1 cellular context compared by ENCODE assay signal in the genomic region with DNA sequence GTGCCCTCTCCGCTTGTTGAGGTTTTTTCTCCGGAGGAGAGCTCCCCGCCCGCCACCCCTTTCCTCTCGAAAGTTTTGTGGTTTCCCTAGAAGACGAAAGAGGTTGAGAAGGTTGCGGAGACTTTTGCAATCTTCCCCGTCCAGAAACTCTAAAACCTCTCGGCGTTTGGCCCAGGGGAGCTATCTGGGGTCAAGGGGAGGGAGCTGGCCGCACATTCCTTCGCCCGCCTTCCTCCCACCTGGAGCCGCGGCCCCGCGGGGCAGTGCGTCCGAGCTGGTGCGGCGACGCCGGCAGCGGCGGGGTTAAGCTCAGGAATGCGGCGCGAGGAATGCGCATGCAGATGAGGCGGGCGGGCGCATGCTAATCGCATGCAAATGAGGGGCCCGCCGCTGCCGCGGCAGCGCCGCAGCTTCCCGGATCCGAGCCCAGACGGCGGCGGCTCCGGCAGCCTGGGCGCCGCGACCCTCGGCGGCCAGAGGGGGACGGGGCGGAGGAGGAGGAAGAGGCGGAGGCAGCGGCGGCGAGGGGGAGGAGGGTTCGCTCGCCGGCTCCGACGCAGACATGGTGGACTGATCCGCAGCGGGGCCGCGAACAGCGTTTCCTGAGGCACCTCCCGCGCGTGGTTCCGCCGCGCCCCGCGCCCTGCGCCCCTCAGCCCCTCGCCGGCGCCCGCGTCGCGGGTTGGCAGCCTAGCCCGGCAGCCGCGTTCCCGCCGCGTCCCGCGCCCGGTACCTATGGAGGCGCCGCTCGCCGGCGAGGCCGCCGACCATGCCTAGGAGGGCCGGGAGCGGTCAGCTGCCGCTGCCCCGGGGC.
TF ChIP-seq lines count a peak whose summit lies in the region.

Gene WWC2, plus strand, starts transcription at position 535 of the 814 bp plus-strand sequence. Its CDS starts 235 bp downstream, at position 770.

TF ChIP-seq in K562, 482 proteins besides CTCF, POLR2A, EP300 and RAD21 (continued from another document and continues in another):
- TF ChIP-seq PBX2 (CRISPR knock-in tag; IDR thresholded peaks at IDR 0.05; ENCODE audit: low read depth) = no peak
- no peak for TF ChIP-seq PBX2 (tag; conservative IDR thresholded peaks at IDR 0.05; ENCODE audit: low read depth)
- TF ChIP-seq TCF3 (CRISPR knock-in tag; IDR thresholded peaks at IDR 0.05) = peak; percentile 46
- TF ChIP-seq SAP30 (IDR thresholded peaks at IDR 0.05; ENCODE audit: borderline replicate concordance, insufficient read depth, low read depth, low read length, poor library complexity, severe bottlenecking) = peak; percentile 43
- TF ChIP-seq RBM39 (optimal IDR thresholded peaks at IDR 0.05; ENCODE audit: low read depth, low read length) = no peak
- peak; percentile 75 for TF ChIP-seq SP1 (CRISPR knock-in tag; IDR thresholded peaks at IDR 0.05)
- TF ChIP-seq ATF7 (IDR thresholded peaks at IDR 0.05) = peak; percentile 57
- no peak for TF ChIP-seq STAT5A (IDR thresholded peaks at IDR 0.05; ENCODE audit: borderline replicate concordance, low read length)
- peak; percentile 65; the same call in 1 of the 2 replicates for TF ChIP-seq TOE1 (IDR thresholded peaks at IDR 0.05; ENCODE audit: borderline replicate concordance)
- TF ChIP-seq TOE1 (CRISPR knock-in tag; IDR thresholded peaks at IDR 0.05; ENCODE audit: borderline replicate concordance, low read depth) = no peak
- TF ChIP-seq DPF2 (IDR thresholded peaks at IDR 0.05) = 0 out of 2 replicates have a peak, but pooled peaks have one; percentile 25
- TF ChIP-seq ESRRB (CRISPR knock-in tag; IDR thresholded peaks at IDR 0.05; ENCODE audit: borderline replicate concordance) = no peak
- TF ChIP-seq, protein P1, sequence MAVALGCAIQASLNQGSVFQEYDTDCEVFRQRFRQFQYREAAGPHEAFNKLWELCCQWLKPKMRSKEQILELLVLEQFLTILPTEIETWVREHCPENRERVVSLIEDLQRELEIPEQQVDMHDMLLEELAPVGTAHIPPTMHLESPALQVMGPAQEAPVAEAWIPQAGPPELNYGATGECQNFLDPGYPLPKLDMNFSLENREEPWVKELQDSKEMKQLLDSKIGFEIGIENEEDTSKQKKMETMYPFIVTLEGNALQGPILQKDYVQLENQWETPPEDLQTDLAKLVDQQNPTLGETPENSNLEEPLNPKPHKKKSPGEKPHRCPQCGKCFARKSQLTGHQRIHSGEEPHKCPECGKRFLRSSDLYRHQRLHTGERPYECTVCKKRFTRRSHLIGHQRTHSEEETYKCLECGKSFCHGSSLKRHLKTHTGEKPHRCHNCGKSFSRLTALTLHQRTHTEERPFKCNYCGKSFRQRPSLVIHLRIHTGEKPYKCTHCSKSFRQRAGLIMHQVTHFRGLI (CRISPR knock-in tag; IDR thresholded peaks at IDR 0.05) = no peak
- TF ChIP-seq TCF7 (IDR thresholded peaks at IDR 0.05; ENCODE audit: borderline replicate concordance) = no peak
- peak; percentile 13 to 67; a peak in 3 of 4 replicates for TF ChIP-seq NONO (IDR thresholded peaks at IDR 0.05; ENCODE audit: low read depth in 2 of 2, low read length in 1 of 2)
- TF ChIP-seq HOXB6 (CRISPR knock-in tag; IDR thresholded peaks at IDR 0.05; ENCODE audit: borderline replicate concordance) = no peak
- TF ChIP-seq CCNT2 (IDR thresholded peaks at IDR 0.05; ENCODE audit: borderline replicate concordance, extremely low read depth, insufficient read length, low read depth, low read length) = peak; percentile 55
- TF ChIP-seq E2F3 (CRISPR knock-in tag; IDR thresholded peaks at IDR 0.05) = 0 out of 2 replicates have a peak, but pooled peaks have one; percentile 9
- no peak for TF ChIP-seq ZNF584 (CRISPR knock-in tag; IDR thresholded peaks at IDR 0.05; ENCODE audit: low read depth)
- TF ChIP-seq, protein P2, sequence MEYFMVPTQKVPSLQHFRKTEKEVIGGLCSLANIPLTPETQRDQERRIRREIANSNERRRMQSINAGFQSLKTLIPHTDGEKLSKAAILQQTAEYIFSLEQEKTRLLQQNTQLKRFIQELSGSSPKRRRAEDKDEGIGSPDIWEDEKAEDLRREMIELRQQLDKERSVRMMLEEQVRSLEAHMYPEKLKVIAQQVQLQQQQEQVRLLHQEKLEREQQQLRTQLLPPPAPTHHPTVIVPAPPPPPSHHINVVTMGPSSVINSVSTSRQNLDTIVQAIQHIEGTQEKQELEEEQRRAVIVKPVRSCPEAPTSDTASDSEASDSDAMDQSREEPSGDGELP (CRISPR knock-in tag; IDR thresholded peaks at IDR 0.05; ENCODE audit: borderline replicate concordance) = peak; percentile 87
- TF ChIP-seq SMAD3 (CRISPR knock-in tag; conservative IDR thresholded peaks at IDR 0.05) = no peak
- no peak for TF ChIP-seq ATF1 (CRISPR knock-in tag; IDR thresholded peaks at IDR 0.05)
- TF ChIP-seq ATF1 (tag; IDR thresholded peaks at IDR 0.05) = peak; percentile 4
- no peak for TF ChIP-seq ZNF785 (CRISPR knock-in tag; IDR thresholded peaks at IDR 0.05)
- no peak for TF ChIP-seq SNRNP70 (optimal IDR thresholded peaks at IDR 0.05; ENCODE audit: low read depth, low read length)
- no peak for TF ChIP-seq REST (CRISPR knock-in tag; IDR thresholded peaks at IDR 0.05; ENCODE audit: low read depth)
- TF ChIP-seq POLR2B (IDR thresholded peaks at IDR 0.05; ENCODE audit: low read depth, partially characterized antibody) = peak; percentile 51
- TF ChIP-seq, protein P3, sequence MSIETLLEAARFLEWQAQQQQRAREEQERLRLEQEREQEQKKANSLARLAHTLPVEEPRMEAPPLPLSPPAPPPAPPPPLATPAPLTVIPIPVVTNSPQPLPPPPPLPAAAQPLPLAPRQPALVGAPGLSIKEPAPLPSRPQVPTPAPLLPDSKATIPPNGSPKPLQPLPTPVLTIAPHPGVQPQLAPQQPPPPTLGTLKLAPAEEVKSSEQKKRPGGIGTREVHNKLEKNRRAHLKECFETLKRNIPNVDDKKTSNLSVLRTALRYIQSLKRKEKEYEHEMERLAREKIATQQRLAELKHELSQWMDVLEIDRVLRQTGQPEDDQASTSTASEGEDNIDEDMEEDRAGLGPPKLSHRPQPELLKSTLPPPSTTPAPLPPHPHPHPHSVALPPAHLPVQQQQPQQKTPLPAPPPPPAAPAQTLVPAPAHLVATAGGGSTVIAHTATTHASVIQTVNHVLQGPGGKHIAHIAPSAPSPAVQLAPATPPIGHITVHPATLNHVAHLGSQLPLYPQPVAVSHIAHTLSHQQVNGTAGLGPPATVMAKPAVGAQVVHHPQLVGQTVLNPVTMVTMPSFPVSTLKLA (conservative IDR thresholded peaks at IDR 0.05) = peak; percentile 39 to 69; a peak in 2 of 4 replicates
- TF ChIP-seq, protein P4, sequence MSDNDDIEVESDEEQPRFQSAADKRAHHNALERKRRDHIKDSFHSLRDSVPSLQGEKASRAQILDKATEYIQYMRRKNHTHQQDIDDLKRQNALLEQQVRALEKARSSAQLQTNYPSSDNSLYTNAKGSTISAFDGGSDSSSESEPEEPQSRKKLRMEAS (CRISPR knock-in tag; IDR thresholded peaks at IDR 0.05) = peak; percentile 41; the same call in 1 of the 2 replicates
- TF ChIP-seq YY1 (IDR thresholded peaks at IDR 0.05; ENCODE audit: borderline replicate concordance in 1 of 3, control insufficient read depth in 1 of 3, extremely low read depth in 1 of 3, insufficient read depth in 3 of 3, insufficient read length in 1 of 3, insufficient replicate concordance in 2 of 3, low read depth in 1 of 3, low read length in 2 of 3) = peak in 2 of 3 experiments; percentile 47
- TF ChIP-seq, protein P5, sequence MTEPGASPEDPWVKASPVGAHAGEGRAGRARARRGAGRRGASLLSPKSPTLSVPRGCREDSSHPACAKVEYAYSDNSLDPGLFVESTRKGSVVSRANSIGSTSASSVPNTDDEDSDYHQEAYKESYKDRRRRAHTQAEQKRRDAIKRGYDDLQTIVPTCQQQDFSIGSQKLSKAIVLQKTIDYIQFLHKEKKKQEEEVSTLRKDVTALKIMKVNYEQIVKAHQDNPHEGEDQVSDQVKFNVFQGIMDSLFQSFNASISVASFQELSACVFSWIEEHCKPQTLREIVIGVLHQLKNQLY (CRISPR knock-in tag; conservative IDR thresholded peaks at IDR 0.05) = no peak
- TF ChIP-seq PTRF (tag; IDR thresholded peaks at IDR 0.05) = no peak
- no peak for TF ChIP-seq THAP7 (CRISPR knock-in tag; IDR thresholded peaks at IDR 0.05)
- TF ChIP-seq KLF6 (CRISPR knock-in tag; IDR thresholded peaks at IDR 0.05; ENCODE audit: borderline replicate concordance) = no peak
- TF ChIP-seq BRD9 (IDR thresholded peaks at IDR 0.05; ENCODE audit: low read depth, partially characterized antibody) = no peak
- TF ChIP-seq CLOCK (CRISPR knock-in tag; IDR thresholded peaks at IDR 0.05; ENCODE audit: borderline replicate concordance) = no peak
- no peak for TF ChIP-seq ZBTB17 (CRISPR knock-in tag; IDR thresholded peaks at IDR 0.05)
- peak; percentile 26; the same call in 1 of the 2 replicates for TF ChIP-seq JUND (IDR thresholded peaks at IDR 0.05; ENCODE audit: borderline replicate concordance, low read depth, low read length)
- no peak for TF ChIP-seq JUND (tag; IDR thresholded peaks at IDR 0.05; ENCODE audit: borderline replicate concordance, low read depth, low read length)
- TF ChIP-seq, protein P6, sequence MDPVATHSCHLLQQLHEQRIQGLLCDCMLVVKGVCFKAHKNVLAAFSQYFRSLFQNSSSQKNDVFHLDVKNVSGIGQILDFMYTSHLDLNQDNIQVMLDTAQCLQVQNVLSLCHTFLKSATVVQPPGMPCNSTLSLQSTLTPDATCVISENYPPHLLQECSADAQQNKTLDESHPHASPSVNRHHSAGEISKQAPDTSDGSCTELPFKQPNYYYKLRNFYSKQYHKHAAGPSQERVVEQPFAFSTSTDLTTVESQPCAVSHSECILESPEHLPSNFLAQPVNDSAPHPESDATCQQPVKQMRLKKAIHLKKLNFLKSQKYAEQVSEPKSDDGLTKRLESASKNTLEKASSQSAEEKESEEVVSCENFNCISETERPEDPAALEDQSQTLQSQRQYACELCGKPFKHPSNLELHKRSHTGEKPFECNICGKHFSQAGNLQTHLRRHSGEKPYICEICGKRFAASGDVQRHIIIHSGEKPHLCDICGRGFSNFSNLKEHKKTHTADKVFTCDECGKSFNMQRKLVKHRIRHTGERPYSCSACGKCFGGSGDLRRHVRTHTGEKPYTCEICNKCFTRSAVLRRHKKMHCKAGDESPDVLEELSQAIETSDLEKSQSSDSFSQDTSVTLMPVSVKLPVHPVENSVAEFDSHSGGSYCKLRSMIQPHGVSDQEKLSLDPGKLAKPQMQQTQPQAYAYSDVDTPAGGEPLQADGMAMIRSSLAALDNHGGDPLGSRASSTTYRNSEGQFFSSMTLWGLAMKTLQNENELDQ (CRISPR knock-in tag; IDR thresholded peaks at IDR 0.05; ENCODE audit: borderline replicate concordance) = no peak
